10 cellular contexts compared by ENCODE assay signal in genomic region chr5:175650430-175651215, GRCh38. TPM values are rescaled to one million over a fixed set of nuclear protein-coding genes. Genes with fewer than 3 reads are reported as not detected.
DNase-seq lines count a peak whose midpoint lies in the region; ATAC-seq and TF ChIP-seq lines count a peak whose summit lies in the region.
"Not testable (repeated sequence)": the region's sequence is repeated elsewhere in the genome, so short reads cannot be mapped to it uniquely, and the experiment has no call there.
"Had no signal": no experiment of that assay in that cellular context is flagged by ENCODE, and none has a peak within 500 bp of the region (broad histone marks: within the 10 kb centered on the region; RNA-seq: fewer than 3 reads in every experiment).

No MANE protein-coding gene starts in this region.

- peak overlapping the region in 1 of 10 experiments; percentile 46; a peak in 1 of 20 replicates for H3K4me3 ChIP-seq in BLaER1 treated with 17β-estradiol and CSF1 and Interleukin-3, amounts not matched to agents 10 nM and 100 nM
- not testable (repeated sequence) for H3K4me3 ChIP-seq in DND-41 (ENCODE audit: low read depth in 1 of 2, low read length in 2 of 2); naive thymus-derived CD4-positive, alpha-beta T cell (ENCODE audit: low read length)

- H3K4me3 Mint-ChIP-seq in WTC11; activated T-cell treated with anti-CD3 and anti-CD28 coated beads, Interleukin-2, amount 50 U/mL, for 24 hours: not testable (repeated sequence)
- peak overlapping the region in 9 of 10 donors; percentile 12 to 85 (median 69) for H3K4me3 Mint-ChIP-seq in naive thymus-derived CD4-positive, alpha-beta T cell

- peak overlapping the region in 9 of 11 experiments; percentile 84 to 95 (median 92); a peak in 15 of 22 replicates for H3K27ac ChIP-seq in BLaER1 treated with 17β-estradiol and CSF1 and Interleukin-3, amounts not matched to agents 10 nM and 100 nM
- H3K27ac ChIP-seq in DND-41 (ENCODE audit: low read length); naive thymus-derived CD4-positive, alpha-beta T cell (ENCODE audit: low read depth, low read length): not testable (repeated sequence)

- H2AFZ ChIP-seq in DND-41 (ENCODE audit: low read depth, low read length), result not testable (repeated sequence)

- not testable (repeated sequence) for H4K20me1 ChIP-seq in BLaER1 treated with 17β-estradiol and CSF1 and Interleukin-3, amounts not matched to agents 10 nM and 100 nM; DND-41 (ENCODE audit: insufficient read depth, low read length)

- peak; percentile 27; the same call in 2 of the 3 replicates for ATAC-seq in DND-41 (ENCODE audit: insufficient read depth, low read depth)
- not testable (repeated sequence) for ATAC-seq in WTC11; activated naive CD4-positive, alpha-beta T cell treated with anti-CD3 and anti-CD28 coated beads, Interleukin-2, amount 50 U/mL, for 72 hours; naive thymus-derived CD4-positive, alpha-beta T cell

- H3K27me3 Mint-ChIP-seq in WTC11 (ENCODE audit: low read depth), result peaks cover 22% of the 10 kb centered on the region
- H3K27me3 Mint-ChIP-seq in activated T-cell treated with anti-CD3 and anti-CD28 coated beads, Interleukin-2, amount 50 U/mL, for 24 hours; naive thymus-derived CD4-positive, alpha-beta T cell: not testable (repeated sequence)

- H3K36me3 Mint-ChIP-seq in WTC11, result peaks cover 56% of the 10 kb centered on the region
- H3K36me3 Mint-ChIP-seq in activated T-cell treated with anti-CD3 and anti-CD28 coated beads, Interleukin-2, amount 50 U/mL, for 24 hours (ENCODE audit: low read depth), result peaks cover 19% of the 10 kb centered on the region
- H3K36me3 Mint-ChIP-seq in activated naive CD4-positive, alpha-beta T cell treated with anti-CD3 and anti-CD28 coated beads, Interleukin-2, amount 50 U/mL, for 72 hours, result peaks cover 23 to 42% of the 10 kb centered on the region in 2 donors
- peaks cover 0 to 55% (median 21%) of the 10 kb centered on the region in 5 donors for H3K36me3 Mint-ChIP-seq in naive thymus-derived CD4-positive, alpha-beta T cell

- not testable (repeated sequence) for H3K27me3 ChIP-seq in BLaER1 treated with 17β-estradiol and CSF1 and Interleukin-3, amounts not matched to agents 10 nM and 100 nM; DND-41 (ENCODE audit: insufficient read depth, low read length, poor library complexity); naive thymus-derived CD4-positive, alpha-beta T cell (ENCODE audit: control insufficient read depth in 2 of 2, insufficient read depth in 2 of 2, low read length in 2 of 2)

- H3K9me3 ChIP-seq in BLaER1 treated with 17β-estradiol and CSF1 and Interleukin-3, amounts not matched to agents 10 nM and 100 nM (replicated peaks in 1 of 11), result peaks cover 35 to 45% (median 42%) of the 10 kb centered on the region in 11 experiments
- H3K9me3 ChIP-seq in DND-41 (ENCODE audit: insufficient read depth, low read length, severe bottlenecking), result peaks cover 25% of the 10 kb centered on the region
- H3K9me3 ChIP-seq in naive thymus-derived CD4-positive, alpha-beta T cell (ENCODE audit: control insufficient read depth in 2 of 3, low read length in 3 of 3), result peaks cover 0 to 12% (median 6%) of the 10 kb centered on the region in 3 experiments

- TF ChIP-seq CTCF in DND-41 (IDR thresholded peaks at IDR 0.05; ENCODE audit: borderline replicate concordance, extremely low read depth, low read length, poor library complexity, severe bottlenecking); WTC11 (IDR thresholded peaks at IDR 0.05): not testable (repeated sequence)

- peaks cover 0 to 18% (median 8%) of the 10 kb centered on the region in 11 experiments; a peak in 8 of 22 replicates for H3K36me3 ChIP-seq in BLaER1 treated with 17β-estradiol and CSF1 and Interleukin-3, amounts not matched to agents 10 nM and 100 nM
- H3K36me3 ChIP-seq in DND-41 (ENCODE audit: insufficient read depth, low read length); naive thymus-derived CD4-positive, alpha-beta T cell (ENCODE audit: control insufficient read depth in 2 of 3, insufficient read depth in 3 of 3, low read length in 3 of 3): not testable (repeated sequence)

- peak overlapping the region in 3 of 11 experiments; percentile 3 to 81 (median 79); a peak in 3 of 22 replicates for H3K9ac ChIP-seq in BLaER1 treated with 17β-estradiol and CSF1 and Interleukin-3, amounts not matched to agents 10 nM and 100 nM
- not testable (repeated sequence) for H3K9ac ChIP-seq in DND-41 (ENCODE audit: low read depth, low read length)

- intact Hi-C loops in naive thymus-derived CD4-positive, alpha-beta T cell (cut with micrococcal nuclease), result loop anchor here (5.0 to 10.0 kb wide), 6 partner anchors 33 to 1766 kb away; partner anchors contain the start of genes SFXN1 (in 2 of the 2), ARL10 (in 1 of the 2), CPEB4 (in 1 of the 2) and KIAA1191 (in 1 of the 2)

- H3K4me2 ChIP-seq in BLaER1 treated with 17β-estradiol and CSF1 and Interleukin-3, amounts not matched to agents 10 nM and 100 nM, result peak overlapping the region; percentile 85 to 97 (median 89)
- not testable (repeated sequence) for H3K4me2 ChIP-seq in DND-41 (ENCODE audit: insufficient read depth, low read length)

- not testable (repeated sequence) for H3K27ac Mint-ChIP-seq in WTC11
- peak overlapping the region; percentile 98 for H3K27ac Mint-ChIP-seq in activated T-cell treated with anti-CD3 and anti-CD28 coated beads, Interleukin-2, amount 50 U/mL, for 24 hours
- H3K27ac Mint-ChIP-seq in activated naive CD4-positive, alpha-beta T cell treated with anti-CD3 and anti-CD28 coated beads, Interleukin-2, amount 50 U/mL, for 72 hours, result peak overlapping the region; percentile 67 to 84
- peak overlapping the region; percentile 5 to 96 (median 88) for H3K27ac Mint-ChIP-seq in naive thymus-derived CD4-positive, alpha-beta T cell

- H3K9me3 Mint-ChIP-seq in WTC11, result peaks cover 64% of the 10 kb centered on the region
- peaks cover 23% of the 10 kb centered on the region for H3K9me3 Mint-ChIP-seq in activated T-cell treated with anti-CD3 and anti-CD28 coated beads, Interleukin-2, amount 50 U/mL, for 24 hours
- peaks cover 17 to 37% of the 10 kb centered on the region in 2 donors for H3K9me3 Mint-ChIP-seq in activated naive CD4-positive, alpha-beta T cell treated with anti-CD3 and anti-CD28 coated beads, Interleukin-2, amount 50 U/mL, for 72 hours
- H3K9me3 Mint-ChIP-seq in naive thymus-derived CD4-positive, alpha-beta T cell, result peaks cover 0 to 38% (median 26%) of the 10 kb centered on the region in 11 donors

- peaks cover 60 to 67% (median 65%) of the 10 kb centered on the region in 10 experiments for H3K4me1 ChIP-seq in BLaER1 treated with 17β-estradiol and CSF1 and Interleukin-3, amounts not matched to agents 10 nM and 100 nM
- H3K4me1 ChIP-seq in DND-41 (ENCODE audit: insufficient read depth, low read length), result peaks cover 43% of the 10 kb centered on the region
- H3K4me1 ChIP-seq in naive thymus-derived CD4-positive, alpha-beta T cell (ENCODE audit: control insufficient read depth in 2 of 2, insufficient read depth in 2 of 2, low read length in 2 of 2), result peaks cover 41 to 65% of the 10 kb centered on the region in 2 donors

- DNase-seq in DND-41, result peak; percentile 56
- DNase-seq in NOMO-1 treated with DMSO at 0.1 percent for 48 hours (lab: John Stamatoyannopoulos, UW; ENCODE audit: unreplicated experiment), result peak; percentile 36
- not testable (repeated sequence) for DNase-seq in WTC11 (ENCODE audit: low spot score); activated T-cell treated with anti-CD3 and anti-CD28 coated beads, Interleukin-2, amount 50 U/mL, for 24 hours; activated naive CD4-positive, alpha-beta T cell treated with anti-CD3 and anti-CD28 coated beads, Interleukin-2, amount 50 U/mL, for 72 hours (ENCODE audit: low spot score in 2 of 2); naive thymus-derived CD4-positive, alpha-beta T cell

- not testable (repeated sequence) for H3K79me2 ChIP-seq in DND-41 (ENCODE audit: insufficient read depth, low read length)

- POLR2A ChIA-PET in WTC11 (lab: Charles Lee); naive thymus-derived CD4-positive, alpha-beta T cell (lab: Charles Lee): not testable (repeated sequence)

- peaks cover 15% of the 10 kb centered on the region for H3K4me1 Mint-ChIP-seq in WTC11
- H3K4me1 Mint-ChIP-seq in activated T-cell treated with anti-CD3 and anti-CD28 coated beads, Interleukin-2, amount 50 U/mL, for 24 hours (ENCODE audit: low read depth), result peaks cover 71% of the 10 kb centered on the region
- peaks cover 53 to 84% (median 77%) of the 10 kb centered on the region in 7 donors for H3K4me1 Mint-ChIP-seq in naive thymus-derived CD4-positive, alpha-beta T cell

- CTCF ChIA-PET in WTC11 (lab: Charles Lee), result interaction anchor here (2.4 kb wide), 1 partner anchor 117 kb away, joined by 10 read pairs; no protein-coding TSS in a partner anchor
- CTCF ChIA-PET in naive thymus-derived CD4-positive, alpha-beta T cell (lab: Charles Lee), result interaction anchor here (0.9 to 1.3 kb wide), 3 partner anchors 46 to 132 kb away, joined by 3 to 4 read pairs (median 3); no protein-coding TSS in a partner anchor

TF ChIP-seq in WTC11, 78 proteins besides CTCF, POLR2A, EP300 and RAD21:
- peak; percentile 73; the same call in 1 of the 2 replicates for TF ChIP-seq ZNF512 (CRISPR knock-in tag; IDR thresholded peaks at IDR 0.05; ENCODE audit: borderline replicate concordance)

RNA-seq across cellular contexts. Expression of gene HRH2, which starts 7.2 kb away (rescaled TPM):
- total RNA-seq in WTC11 (2021), result 9.3 to 12.7 TPM (median 12.2 TPM) in 3 replicates
- total RNA-seq in activated naive CD4-positive, alpha-beta T cell treated with anti-CD3 and anti-CD28 coated beads, Interleukin-2, amount 50 U/mL, for 72 hours, result 10 to 100 TPM; 13.7 to 28.8 TPM
- 10 to 100 TPM in 3 of 5 experiments, 1 to 10 TPM in 2; 5.6 to 26.3 (median 12.9) TPM for total RNA-seq in naive thymus-derived CD4-positive, alpha-beta T cell
- 1 to 10 TPM; 5.0 to 8.0 TPM for polyA plus RNA-seq in naive thymus-derived CD4-positive, alpha-beta T cell
- total RNA-seq: G401, IMR-90, SJSA1 had no signal
- polyA plus RNA-seq: IMR-90 had no signal
